In the genomic region with DNA sequence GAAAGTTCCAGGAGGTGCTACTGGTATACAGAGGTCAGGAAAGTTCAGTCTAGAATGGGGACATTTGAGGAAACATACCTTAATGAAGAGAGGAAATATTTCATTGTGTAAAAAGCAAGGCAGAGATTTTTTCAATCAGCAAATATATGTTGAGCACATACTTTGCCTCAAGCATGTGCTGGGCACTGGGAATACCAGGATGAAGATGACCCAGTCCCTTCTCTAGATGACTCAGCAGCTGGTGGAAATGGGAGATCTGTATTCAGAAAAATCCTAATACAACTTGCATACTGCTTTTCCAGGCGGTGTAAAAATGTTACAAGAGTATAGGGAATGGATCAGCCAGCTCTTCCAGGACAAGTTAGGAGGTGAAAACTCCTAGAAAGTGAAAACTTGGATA, we compare ENCODE assay signal across 22 cellular contexts.
"Had no signal": no experiment of that assay in that cellular context is flagged by ENCODE, and none has a peak within 500 bp of the region (broad histone marks: within the 10 kb centered on the region; RNA-seq: fewer than 3 reads in every experiment).

No MANE protein-coding gene starts in this region.

- H3K4me1 Mint-ChIP-seq: activated CD4-positive, alpha-beta T cell treated with anti-CD3 and anti-CD28 coated beads, Interleukin-2, amount 10 ng/mL, durations not matched to agents 7 days and 5 days; central memory CD8-positive, alpha-beta T cell had no signal

- H3K9me3 ChIP-seq: colonic mucosa, gastroesophageal sphincter, heart right ventricle, left ventricle myocardium inferior, prostate gland, right atrium auricular region, tibial nerve, vagina had no signal

- H3K27ac ChIP-seq: colonic mucosa, gastroesophageal sphincter, heart right ventricle, left ventricle myocardium inferior, prostate gland, right atrium auricular region, tibial nerve, vagina had no signal

- H3K27me3 ChIP-seq: colonic mucosa, gastroesophageal sphincter, heart right ventricle, right atrium auricular region, tibial nerve, vagina had no signal

- H3K4me3 ChIP-seq: colonic mucosa, gastroesophageal sphincter, heart right ventricle, left ventricle myocardium inferior, prostate gland, right atrium auricular region, tibial nerve, vagina had no signal

- H3K27me3 Mint-ChIP-seq: activated CD4-positive, alpha-beta T cell treated with anti-CD3 and anti-CD28 coated beads, Interleukin-2, amount 10 ng/mL, durations not matched to agents 7 days and 5 days; brain; central memory CD8-positive, alpha-beta T cell had no signal

- ATAC-seq: activated CD4-positive, CD25-positive, alpha-beta regulatory T cell treated with anti-CD3 and anti-CD28 coated beads, Interleukin-2, amount 50 U/mL, for 24 hours; activated CD8-positive, alpha-beta T cell treated with anti-CD3 and anti-CD28 coated beads, Interleukin-2, amount 10 ng/mL, durations not matched to agents 7 days and 5 days; activated T-cell treated with anti-CD3 and anti-CD28 coated beads, Interleukin-2, amount 50 U/mL, for 4 hours; gastroesophageal sphincter; heart right ventricle had no signal

- DNase-seq: activated CD4-positive, alpha-beta T cell treated with anti-CD3 and anti-CD28 coated beads, Interleukin-2, amount 10 ng/mL, durations not matched to agents 7 days and 5 days; activated CD8-positive, alpha-beta T cell treated with anti-CD3 and anti-CD28 coated beads, Interleukin-2, amount 10 ng/mL, durations not matched to agents 7 days and 5 days; activated naive CD4-positive, alpha-beta T cell treated with anti-CD3 and anti-CD28 coated beads for 36 hours; activated T-cell treated with anti-CD3 and anti-CD28 coated beads, Interleukin-2, amount 50 U/mL, for 4 hours; anterior cingulate cortex; colonic mucosa; heart right ventricle; kidney glomerular epithelial cell; left ventricle myocardium inferior; occipital lobe; stimulated activated CD4-positive, alpha-beta T cell treated with anti-CD3 and anti-CD28 coated beads, Interleukin-2, amount 100 ng/mL, for 24 hours; stimulated activated naive CD4-positive, alpha-beta T cell treated with Interleukin-2 at 50 U/mL for 16 hours; substantia nigra; T-helper 9 cell had no signal

- H3K4me1 ChIP-seq: prostate gland had no signal

- H3K9me3 Mint-ChIP-seq: activated CD4-positive, alpha-beta T cell treated with anti-CD3 and anti-CD28 coated beads, Interleukin-2, amount 10 ng/mL, durations not matched to agents 7 days and 5 days; activated naive CD4-positive, alpha-beta T cell treated with anti-CD3 and anti-CD28 coated beads for 36 hours; activated T-cell treated with anti-CD3 and anti-CD28 coated beads, Interleukin-2, amount 50 U/mL, for 4 hours; brain; central memory CD8-positive, alpha-beta T cell had no signal

- H3K36me3 ChIP-seq: colonic mucosa, heart right ventricle, left ventricle myocardium inferior, prostate gland, right atrium auricular region, tibial nerve, vagina had no signal

- H3K36me3 Mint-ChIP-seq: brain had no signal

- H3K4me3 Mint-ChIP-seq: activated CD4-positive, alpha-beta T cell treated with anti-CD3 and anti-CD28 coated beads, Interleukin-2, amount 10 ng/mL, durations not matched to agents 7 days and 5 days; activated CD8-positive, alpha-beta T cell treated with anti-CD3 and anti-CD28 coated beads, Interleukin-2, amount 10 ng/mL, durations not matched to agents 7 days and 5 days; activated naive CD4-positive, alpha-beta T cell treated with anti-CD3 and anti-CD28 coated beads for 36 hours; activated T-cell treated with anti-CD3 and anti-CD28 coated beads, Interleukin-2, amount 50 U/mL, for 4 hours; brain; central memory CD8-positive, alpha-beta T cell had no signal

- H3K27ac Mint-ChIP-seq: activated CD4-positive, alpha-beta T cell treated with anti-CD3 and anti-CD28 coated beads, Interleukin-2, amount 10 ng/mL, durations not matched to agents 7 days and 5 days; activated CD8-positive, alpha-beta T cell treated with anti-CD3 and anti-CD28 coated beads, Interleukin-2, amount 10 ng/mL, durations not matched to agents 7 days and 5 days; activated naive CD4-positive, alpha-beta T cell treated with anti-CD3 and anti-CD28 coated beads for 36 hours; brain had no signal
